ENCODE assay signal across 21 cellular contexts in genomic region chr2:98570356-98570755, GRCh38. TPM values are rescaled to one million over a fixed set of nuclear protein-coding genes. Genes with fewer than 3 reads are reported as not detected.
DNase-seq lines count a peak whose midpoint lies in the region; ATAC-seq lines count a peak whose summit lies in the region.
"Had no signal": no experiment of that assay in that cellular context is flagged by ENCODE, and none has a peak within 500 bp of the region (broad histone marks: within the 10 kb centered on the region; RNA-seq: fewer than 3 reads in every experiment).

No MANE protein-coding gene starts in this region.

- H3K36me3 Mint-ChIP-seq in T-helper 2 cell treated with Interferon-gamma antibody and Interleukin-4, amounts not matched to agents 5 μg/mL and 100 μg/mL, for 36 hours (ENCODE audit: low read depth) = peaks cover 58% of the 10 kb centered on the region
- H3K36me3 Mint-ChIP-seq in immature natural killer cell = peaks cover 14 to 45% (median 28%) of the 10 kb centered on the region in 3 donors
- H3K36me3 Mint-ChIP-seq in stimulated activated naive B cell treated with anti-CD40 and anti-IgM and Interleukin-4, amounts not matched to agents 10 μg/mL and 1 μg/mL and 100 μg/mL, for 72 hours = peaks cover 40 to 65% of the 10 kb centered on the region in 2 donors

- H3K9me3 Mint-ChIP-seq in T-helper 2 cell treated with Interferon-gamma antibody and Interleukin-4, amounts not matched to agents 5 μg/mL and 100 μg/mL, for 36 hours = no peaks in the 10 kb centered on the region
- H3K9me3 Mint-ChIP-seq in stimulated activated naive CD8-positive, alpha-beta T cell treated with anti-CD3 and anti-CD28 coated beads, Interleukin-15, amount 100 ng/mL, for 72 hours = no peaks in the 10 kb centered on the region
- H3K9me3 Mint-ChIP-seq in immature natural killer cell = no peaks in the 10 kb centered on the region
- H3K9me3 Mint-ChIP-seq in stimulated activated naive B cell treated with anti-CD40 and anti-IgM and Interleukin-4, amounts not matched to agents 10 μg/mL and 1 μg/mL and 100 μg/mL, for 72 hours = no peaks in the 10 kb centered on the region
- H3K9me3 Mint-ChIP-seq: nephron, WTC11 had no signal

- peak overlapping the region; percentile 43 for H3K27ac Mint-ChIP-seq in T-helper 2 cell treated with Interferon-gamma antibody and Interleukin-4, amounts not matched to agents 5 μg/mL and 100 μg/mL, for 36 hours
- H3K27ac Mint-ChIP-seq in stimulated activated naive CD8-positive, alpha-beta T cell treated with anti-CD3 and anti-CD28 coated beads, Interleukin-15, amount 100 ng/mL, for 72 hours = peak overlapping the region; percentile 69 to 77
- peak overlapping the region in 4 of 6 donors; percentile 21 to 78 (median 72) for H3K27ac Mint-ChIP-seq in immature natural killer cell
- peak overlapping the region; percentile 15 for H3K27ac Mint-ChIP-seq in stimulated activated naive B cell treated with anti-CD40 and anti-IgM and Interleukin-4, amounts not matched to agents 10 μg/mL and 1 μg/mL and 100 μg/mL, for 72 hours
- H3K27ac Mint-ChIP-seq: nephron, WTC11 had no signal

- DNase-seq in T-helper 2 cell treated with Interferon-gamma antibody and Interleukin-4, amounts not matched to agents 5 μg/mL and 100 μg/mL, for 36 hours (ENCODE audit: low spot score) = no peak
- no peak for DNase-seq in T-helper 2 cell
- no peak for DNase-seq in stimulated activated naive CD8-positive, alpha-beta T cell treated with anti-CD3 and anti-CD28 coated beads, Interleukin-15, amount 100 ng/mL, for 72 hours
- DNase-seq in stimulated activated naive CD8-positive, alpha-beta T cell treated with anti-CD3 and anti-CD28 coated beads, Interleukin-15, Interleukin-2, amounts not matched to agents 100 U/mL and 50 U/mL, for 24 hours = no peak
- DNase-seq in immature natural killer cell = no peak
- DNase-seq in stimulated activated naive B cell treated with anti-CD40 and anti-IgM and Interleukin-4, amounts not matched to agents 10 μg/mL and 1 μg/mL and 100 μg/mL, for 72 hours = no peak
- no peak for DNase-seq in RPMI8226
- no peak for DNase-seq in stimulated activated CD4-positive, alpha-beta T cell treated with anti-CD3 and anti-CD28 coated beads, Interleukin-2, amount 100 ng/mL, for 24 hours
- DNase-seq: activated gamma-delta T cell, DMS 273 treated with DMSO at 0.1 percent for 48 hours, KBM-7, lower lobe of right lung, NCI-H1105, NCI-H1930, NCI-H510A treated with DMSO at 0.1 percent for 48 hours, ovary, stomach had no signal

- no peak for ATAC-seq in stimulated activated naive CD8-positive, alpha-beta T cell treated with anti-CD3 and anti-CD28 coated beads, Interleukin-15, amount 100 ng/mL, for 72 hours
- no peak for ATAC-seq in stimulated activated naive CD8-positive, alpha-beta T cell treated with anti-CD3 and anti-CD28 coated beads, Interleukin-15, Interleukin-2, amounts not matched to agents 100 U/mL and 50 U/mL, for 24 hours
- ATAC-seq in stimulated activated naive B cell treated with anti-CD40 and anti-IgM and Interleukin-4, amounts not matched to agents 10 μg/mL and 1 μg/mL and 100 μg/mL, for 72 hours (replicated peaks) = no peak
- ATAC-seq: gastroesophageal sphincter, GM12878, lower lobe of right lung, WTC11 had no signal

- H3K4me1 Mint-ChIP-seq in T-helper 2 cell treated with Interferon-gamma antibody and Interleukin-4, amounts not matched to agents 5 μg/mL and 100 μg/mL, for 36 hours (ENCODE audit: low read depth) = no peaks in the 10 kb centered on the region
- H3K4me1 Mint-ChIP-seq in stimulated activated naive CD8-positive, alpha-beta T cell treated with anti-CD3 and anti-CD28 coated beads, Interleukin-15, amount 100 ng/mL, for 72 hours = peaks cover 9% of the 10 kb centered on the region
- peaks cover 0 to 11% of the 10 kb centered on the region in 2 donors for H3K4me1 Mint-ChIP-seq in immature natural killer cell
- no peaks in the 10 kb centered on the region for H3K4me1 Mint-ChIP-seq in stimulated activated naive B cell treated with anti-CD40 and anti-IgM and Interleukin-4, amounts not matched to agents 10 μg/mL and 1 μg/mL and 100 μg/mL, for 72 hours
- H3K4me1 Mint-ChIP-seq: nephron, WTC11 had no signal

- no peaks in the 10 kb centered on the region for H3K27me3 Mint-ChIP-seq in T-helper 2 cell treated with Interferon-gamma antibody and Interleukin-4, amounts not matched to agents 5 μg/mL and 100 μg/mL, for 36 hours (ENCODE audit: low read depth)
- no peaks in the 10 kb centered on the region for H3K27me3 Mint-ChIP-seq in stimulated activated naive CD8-positive, alpha-beta T cell treated with anti-CD3 and anti-CD28 coated beads, Interleukin-15, amount 100 ng/mL, for 72 hours
- peaks cover 4 to 17% (median 12%) of the 10 kb centered on the region in 3 donors for H3K27me3 Mint-ChIP-seq in immature natural killer cell (ENCODE audit: low read depth in 3 of 3)
- H3K27me3 Mint-ChIP-seq in stimulated activated naive B cell treated with anti-CD40 and anti-IgM and Interleukin-4, amounts not matched to agents 10 μg/mL and 1 μg/mL and 100 μg/mL, for 72 hours = no peaks in the 10 kb centered on the region

- H3K4me3 Mint-ChIP-seq in T-helper 2 cell treated with Interferon-gamma antibody and Interleukin-4, amounts not matched to agents 5 μg/mL and 100 μg/mL, for 36 hours = no peak overlapping the region
- H3K4me3 Mint-ChIP-seq in stimulated activated naive CD8-positive, alpha-beta T cell treated with anti-CD3 and anti-CD28 coated beads, Interleukin-15, amount 100 ng/mL, for 72 hours = no peak overlapping the region
- no peak overlapping the region for H3K4me3 Mint-ChIP-seq in immature natural killer cell
- H3K4me3 Mint-ChIP-seq in stimulated activated naive B cell treated with anti-CD40 and anti-IgM and Interleukin-4, amounts not matched to agents 10 μg/mL and 1 μg/mL and 100 μg/mL, for 72 hours = no peak overlapping the region
- H3K4me3 Mint-ChIP-seq: nephron, WTC11 had no signal

RNA-seq across cellular contexts. Expression of gene COA5, which starts 38.0 kb away (rescaled TPM):
- 10 to 100 TPM; 34.0 to 54.6 (median 37.5) TPM for polyA plus RNA-seq in immature natural killer cell

RNA-seq across cellular contexts. Expression of gene UNC50, which starts 38.0 kb away (rescaled TPM):
- polyA plus RNA-seq in immature natural killer cell = 10 to 100 TPM; 42.1 to 73.4 (median 58.6) TPM

Comparison
In these comparisons a context has a peak if more than half of its experiments do, and no peak if none do; other contexts are left out.
1. H3K27ac Mint-ChIP-seq: peak in every context shown above with its lines; median percentile 73 in stimulated activated naive CD8-positive, alpha-beta T cell treated with anti-CD3 and anti-CD28 coated beads, Interleukin-15, amount 100 ng/mL, for 72 hours; 72 in immature natural killer cell; 43 in T-helper 2 cell treated with Interferon-gamma antibody and Interleukin-4, amounts not matched to agents 5 μg/mL and 100 μg/mL, for 36 hours; 15 in stimulated activated naive B cell treated with anti-CD40 and anti-IgM and Interleukin-4, amounts not matched to agents 10 μg/mL and 1 μg/mL and 100 μg/mL, for 72 hours.